In the genomic region with DNA sequence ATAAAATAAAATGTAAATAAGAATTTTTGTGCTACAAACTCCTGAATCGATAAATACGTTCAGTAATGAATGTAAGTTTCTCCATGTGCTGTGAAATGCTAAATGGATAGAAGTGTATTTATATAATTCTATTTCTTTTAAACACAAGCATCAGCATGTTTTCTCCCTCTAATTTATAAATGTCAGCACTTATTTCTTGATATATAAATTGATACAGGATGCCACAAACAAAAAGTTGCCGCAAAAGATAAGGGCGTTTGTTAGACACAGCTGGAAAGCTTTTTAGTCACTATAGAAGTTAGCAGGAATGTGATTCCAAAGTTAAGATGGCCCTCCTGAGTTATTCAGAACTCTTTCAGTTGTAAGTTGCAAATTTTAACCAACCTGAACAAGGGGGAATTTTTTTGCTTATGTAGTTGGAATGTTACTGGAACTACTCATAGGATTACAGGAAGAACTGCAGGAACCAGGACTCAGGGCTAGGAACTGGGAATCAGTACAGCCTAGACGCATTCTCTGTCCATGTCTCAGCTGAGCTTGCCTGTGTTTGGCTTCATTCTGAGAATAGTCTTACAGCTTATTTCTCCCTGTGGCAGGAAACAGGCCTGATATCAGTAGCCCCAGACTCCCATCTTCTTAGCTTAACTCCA, we compare ENCODE assay signal across 10 cellular contexts.
DNase-seq lines count a peak whose midpoint lies in the region; FAIRE-seq and TF ChIP-seq lines count a peak whose summit lies in the region.
"Had no signal": no experiment of that assay in that cellular context is flagged by ENCODE, and none has a peak within 500 bp of the region (broad histone marks: within the 10 kb centered on the region; RNA-seq: fewer than 3 reads in every experiment).

No MANE protein-coding gene starts in this region.

- H2AFZ ChIP-seq in Karpas-422 (ENCODE audit: low read length): no peak overlapping the region

- H3K9me2 ChIP-seq in Karpas-422 (replicated peaks; ENCODE audit: insufficient read depth, low read length): no peaks in the 10 kb centered on the region

- H3K27me3 ChIP-seq in small intestine (ENCODE audit: control insufficient read depth in 2 of 2, insufficient read depth in 2 of 2, low read length in 2 of 2): no peaks in the 10 kb centered on the region
- no peaks in the 10 kb centered on the region for H3K27me3 ChIP-seq in Karpas-422 (ENCODE audit: low read length)

- H3K4me2 ChIP-seq in Karpas-422 (ENCODE audit: low read depth, low read length, poor library complexity, severe bottlenecking): no peak overlapping the region

- no peaks in the 10 kb centered on the region for H3K79me2 ChIP-seq in Karpas-422 (ENCODE audit: low read length)

- no peaks in the 10 kb centered on the region for H3K36me3 ChIP-seq in small intestine (ENCODE audit: control insufficient read depth in 2 of 2, insufficient read depth in 2 of 2, low read length in 2 of 2)
- no peaks in the 10 kb centered on the region for H3K36me3 ChIP-seq in Karpas-422 (ENCODE audit: insufficient read depth, low read length)

- FAIRE-seq in small intestine (lab: Jason Lieb, UNC): no peak

- peaks cover 3 to 12% of the 10 kb centered on the region in 2 donors for H3K4me1 ChIP-seq in small intestine (ENCODE audit: control insufficient read depth in 2 of 2, insufficient read depth in 1 of 2, low read depth in 1 of 2, low read length in 1 of 2)
- no peaks in the 10 kb centered on the region for H3K4me1 ChIP-seq in Karpas-422 (ENCODE audit: low read length)

- no peaks in the 10 kb centered on the region for H4K20me1 ChIP-seq in Karpas-422 (ENCODE audit: insufficient read depth, low read depth, low read length)

- whole genome bisulfite sequencing in small intestine, 3 donors: 20 to 54% (median 40%) methylated on average over 5 of the region's 5 CpGs

- in situ Hi-C loops in astrocyte of the spinal cord (cut with HindIII; ENCODE audit: low sequenced_read_pairs): no loop called here

- no peak for TF ChIP-seq CTCF in astrocyte of the spinal cord (IDR thresholded peaks at IDR 0.05; ENCODE audit: low read depth, low read length)

- H3K4me3 ChIP-seq in astrocyte of the spinal cord (ENCODE audit: low read depth, low read length): no peak overlapping the region
- H3K4me3 ChIP-seq in small intestine (ENCODE audit: low read depth in 1 of 2, low read length in 2 of 2): peak overlapping the region in 1 of 2 donors; percentile 25
- no peak overlapping the region for H3K4me3 ChIP-seq in Karpas-422 (ENCODE audit: low read length)

- H3K9ac ChIP-seq in Karpas-422 (ENCODE audit: low read length): no peak overlapping the region

- DNase-seq in HCEC 1CT (peak; percentile 89), astrocyte of the spinal cord (ENCODE audit: low read depth, low spot score) (peak; percentile 81), iris pigment epithelial cell (ENCODE audit: low read depth) (peak; percentile 77), small intestine (peak; percentile 11), Karpas-422 (no peak), caudate nucleus (lab: John Stamatoyannopoulos, UW) (no peak), H4 (ENCODE audit: low spot score) (no peak), hippocampal formation (lab: John Stamatoyannopoulos, UW) (no peak)
- DNase-seq: GOT3; naive thymus-derived CD4-positive, alpha-beta T cell had no signal

- H3K9me3 ChIP-seq in small intestine (ENCODE audit: control insufficient read depth, low read depth) (no peaks in the 10 kb centered on the region), Karpas-422 (ENCODE audit: low read length) (no peaks in the 10 kb centered on the region)

- H3K27ac ChIP-seq in small intestine (ENCODE audit: low read depth in 1 of 2, low read length in 1 of 2): peak overlapping the region in 1 of 2 donors; percentile 55
- H3K27ac ChIP-seq in Karpas-422 (ENCODE audit: low read length): no peak overlapping the region
- no peak overlapping the region for H3K27ac ChIP-seq in caudate nucleus (ENCODE audit: low read depth, low read length)

Comparison
In these comparisons a context has a peak if more than half of its experiments do, and no peak if none do; other contexts are left out.
1. DNase-seq: peak in HCEC 1CT (single experiment), astrocyte of the spinal cord (single experiment), iris pigment epithelial cell (single experiment) and small intestine (single experiment); none in Karpas-422 (single experiment), caudate nucleus (0 of 61), H4 (single experiment) and hippocampal formation (0 of 2).